ENCODE assay signal across 9 cellular contexts in genomic region chr14:95394297-95394891, GRCh38.
"Had no signal": no experiment of that assay in that cellular context is flagged by ENCODE, and none has a peak within 500 bp of the region (broad histone marks: within the 10 kb centered on the region; RNA-seq: fewer than 3 reads in every experiment).

No MANE protein-coding gene starts in this region.

- H3K4me2 ChIP-seq: KMS-11 had no signal

- DNase-seq: GM23248, GOT3, H9, HCEC 1CT, HFFc6, KBM-7 had no signal

- H3K9ac ChIP-seq: GM23248, KMS-11 had no signal

- H2AFZ ChIP-seq: GM23248 had no signal

- H3K36me3 Mint-ChIP-seq: IgD-negative memory B cell had no signal

- H3K9me3 Mint-ChIP-seq: HFFc6 had no signal

- H3K27ac ChIP-seq: GM23248, HL-60, KMS-11 had no signal

- H3K27ac Mint-ChIP-seq: H9, HFFc6 had no signal

- H3K4me3 Mint-ChIP-seq: H9, HFFc6, IgD-negative memory B cell had no signal

- H3K4me3 ChIP-seq: GM23248 had no signal
